10 cellular contexts compared by ENCODE assay signal in the genomic region with DNA sequence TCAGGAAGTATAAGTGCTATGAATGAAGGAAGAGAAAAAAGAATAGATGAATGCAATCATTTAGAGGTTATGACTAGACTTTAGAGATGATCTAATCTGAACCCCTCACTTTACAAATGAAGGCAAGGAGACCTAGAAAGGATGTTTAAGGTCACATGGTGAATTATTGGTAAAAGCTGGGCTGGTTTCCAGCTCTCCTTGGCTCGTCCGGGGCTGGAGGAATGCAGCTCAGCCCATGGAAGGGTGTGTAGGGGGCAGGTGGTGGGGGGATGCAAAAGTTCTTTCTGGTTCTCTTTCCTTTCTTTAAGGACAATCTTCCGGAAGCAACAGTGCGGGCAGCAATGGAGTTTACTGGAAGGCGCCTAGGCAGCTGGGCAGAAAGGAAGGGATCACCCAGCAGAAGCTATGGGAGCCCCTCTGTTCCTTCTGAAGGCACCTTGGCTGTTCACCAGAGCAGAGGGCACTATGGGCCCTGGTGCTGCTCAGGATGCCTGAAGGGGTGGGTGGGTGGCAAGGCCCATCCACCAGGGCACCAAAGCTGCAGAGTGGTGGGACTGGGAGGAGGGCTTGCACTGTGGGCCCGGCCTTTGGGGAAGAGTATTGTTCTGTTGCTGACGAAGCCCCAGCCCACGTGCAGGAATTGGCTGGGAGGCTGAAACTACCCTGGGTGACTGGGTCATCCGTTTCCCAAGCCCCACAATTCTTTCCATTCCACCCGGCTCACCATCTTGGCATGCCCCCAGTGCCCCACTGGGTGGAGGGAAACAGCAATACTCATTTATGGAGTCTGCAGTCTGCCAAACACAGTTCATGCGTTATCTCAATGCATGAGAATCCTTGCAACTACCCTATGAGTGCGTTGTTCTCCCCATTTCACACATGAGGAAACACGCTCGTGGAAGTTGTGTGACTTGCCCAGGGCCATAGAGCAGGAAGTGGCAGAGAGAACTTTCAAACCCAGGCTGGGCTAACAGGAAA.
A peak's percentile ranks its signal among the peaks of the same experiment; 100 is the strongest.
DNase-seq lines count a peak whose midpoint lies in the region; ATAC-seq and TF ChIP-seq lines count a peak whose summit lies in the region.
"Had no signal": no experiment of that assay in that cellular context is flagged by ENCODE, and none has a peak within 500 bp of the region (broad histone marks: within the 10 kb centered on the region; RNA-seq: fewer than 3 reads in every experiment).

No MANE protein-coding gene starts in this region.

- 53% methylated on average over 14 of the region's 14 CpGs for WGBS in prostate gland

- H3K27me3 Mint-ChIP-seq in CD14-positive monocyte (ENCODE audit: low read depth in 3 of 3) = peaks cover 0 to 10% (median 4%) of the 10 kb centered on the region in 3 donors
- no peaks in the 10 kb centered on the region for H3K27me3 Mint-ChIP-seq in activated T-cell treated with anti-CD3 and anti-CD28 coated beads, Interleukin-2, amount 50 U/mL, for 4 hours (ENCODE audit: low read depth)

- H3K4me1 Mint-ChIP-seq in CD14-positive monocyte = peaks cover 54% of the 10 kb centered on the region
- peaks cover 41% of the 10 kb centered on the region for H3K4me1 Mint-ChIP-seq in activated T-cell treated with anti-CD3 and anti-CD28 coated beads, Interleukin-2, amount 50 U/mL, for 4 hours (ENCODE audit: low read depth)

- no peaks in the 10 kb centered on the region for H3K9me3 ChIP-seq in MG63
- no peaks in the 10 kb centered on the region for H3K9me3 ChIP-seq in prostate gland

- H3K27me3 ChIP-seq in MG63 (no peaks in the 10 kb centered on the region), prostate gland (replicated peaks; ENCODE audit: insufficient read depth) (no peaks in the 10 kb centered on the region), brain microvascular endothelial cell (replicated peaks) (no peaks in the 10 kb centered on the region)

- H3K9me3 Mint-ChIP-seq in CD14-positive monocyte = no peaks in the 10 kb centered on the region
- no peaks in the 10 kb centered on the region for H3K9me3 Mint-ChIP-seq in activated T-cell treated with anti-CD3 and anti-CD28 coated beads, Interleukin-2, amount 50 U/mL, for 4 hours
- H3K9me3 Mint-ChIP-seq: activated T-cell treated with anti-CD3 and anti-CD28 coated beads, Interleukin-2, amount 50 U/mL, for 72 hours had no signal

- H3K4me3 Mint-ChIP-seq in CD14-positive monocyte = no peak overlapping the region
- H3K4me3 Mint-ChIP-seq in activated T-cell treated with anti-CD3 and anti-CD28 coated beads, Interleukin-2, amount 50 U/mL, for 4 hours = no peak overlapping the region
- H3K4me3 Mint-ChIP-seq: activated T-cell treated with anti-CD3 and anti-CD28 coated beads, Interleukin-2, amount 50 U/mL, for 72 hours had no signal

- no peak for ATAC-seq in activated T-cell treated with anti-CD3 and anti-CD28 coated beads, Interleukin-2, amount 50 U/mL, for 4 hours
- ATAC-seq: activated T-cell treated with anti-CD3 and anti-CD28 coated beads, Interleukin-2, amount 50 U/mL, for 72 hours had no signal

- no peaks in the 10 kb centered on the region for H3K36me3 ChIP-seq in MG63
- H3K36me3 ChIP-seq in prostate gland = no peaks in the 10 kb centered on the region
- H3K36me3 ChIP-seq in brain microvascular endothelial cell (replicated peaks) = no peaks in the 10 kb centered on the region

- in situ Hi-C loops in brain microvascular endothelial cell (cut with HindIII; ENCODE audit: low pct_ligation_motif_present, low sequenced_read_pairs) = no loop called here

- H3K27ac Mint-ChIP-seq in CD14-positive monocyte = peak overlapping the region in 6 of 7 donors; percentile 15 to 67 (median 60)
- H3K27ac Mint-ChIP-seq: activated T-cell treated with anti-CD3 and anti-CD28 coated beads, Interleukin-2, amount 50 U/mL, for 72 hours had no signal

- no peak for DNase-seq in CD14-positive monocyte (ENCODE audit: low spot score)
- DNase-seq in MG63 = peak; percentile 96
- DNase-seq in epithelial cell of proximal tubule (ENCODE audit: low read depth) = peak; percentile 70
- peak; percentile 42 for DNase-seq in prostate gland (ENCODE audit: low spot score)
- no peak for DNase-seq in effector CD4-positive, alpha-beta T cell
- no peak for DNase-seq in activated T-cell treated with anti-CD3 and anti-CD28 coated beads, Interleukin-2, amount 50 U/mL, for 4 hours
- no peak for DNase-seq in brain microvascular endothelial cell
- DNase-seq in NCI-H128 (lab: John Stamatoyannopoulos, UW; ENCODE audit: unreplicated experiment) = no peak
- DNase-seq: activated T-cell treated with anti-CD3 and anti-CD28 coated beads, Interleukin-2, amount 50 U/mL, for 72 hours; NCI-H1417 had no signal

- H3K4me1 ChIP-seq in prostate gland (replicated peaks) = peaks cover 38% of the 10 kb centered on the region

- no peak for TF ChIP-seq CTCF in CD14-positive monocyte (IDR thresholded peaks at IDR 0.05)
- no peak for TF ChIP-seq CTCF in epithelial cell of proximal tubule (conservative IDR thresholded peaks at IDR 0.05; ENCODE audit: low read depth, low read length)
- TF ChIP-seq CTCF in prostate gland (IDR thresholded peaks at IDR 0.05) = no peak
- no peak for TF ChIP-seq CTCF in brain microvascular endothelial cell (IDR thresholded peaks at IDR 0.05; ENCODE audit: low read depth, low read length, missing control alignments)

- intact Hi-C loops in CD14-positive monocyte (cut with micrococcal nuclease) (no loop called here), prostate gland (cut with DNase I) (no loop called here)

- H3K27ac ChIP-seq in prostate gland (peak overlapping the region; percentile 12 to 24), brain microvascular endothelial cell (no peak overlapping the region)

- H3K4me3 ChIP-seq in MG63 (no peak overlapping the region), epithelial cell of proximal tubule (ENCODE audit: low read depth, low read length) (no peak overlapping the region), prostate gland (no peak overlapping the region), brain microvascular endothelial cell (ENCODE audit: low read depth, low read length) (no peak overlapping the region)

- H3K36me3 Mint-ChIP-seq in CD14-positive monocyte = peaks cover 2 to 4% of the 10 kb centered on the region in 2 donors
- H3K36me3 Mint-ChIP-seq in activated T-cell treated with anti-CD3 and anti-CD28 coated beads, Interleukin-2, amount 50 U/mL, for 4 hours (ENCODE audit: insufficient read depth) = no peaks in the 10 kb centered on the region

- no peak for TF ChIP-seq POLR2A in prostate gland (IDR thresholded peaks at IDR 0.05)

Comparison
In these comparisons a context has a peak if more than half of its experiments do, and no peak if none do; other contexts are left out.
1. DNase-seq: peak in MG63 (single experiment), epithelial cell of proximal tubule (single experiment) and prostate gland (single experiment); none in CD14-positive monocyte (single experiment), effector CD4-positive, alpha-beta T cell (single experiment), activated T-cell treated with anti-CD3 and anti-CD28 coated beads, Interleukin-2, amount 50 U/mL, for 4 hours (single experiment), brain microvascular endothelial cell (single experiment) and NCI-H128 (single experiment).